Comparison of ENCODE assay signal across 19 cellular contexts in genomic region chrX:65493431-65493830, GRCh38. TPM values are rescaled to one million over a fixed set of nuclear protein-coding genes. Genes with fewer than 3 reads are reported as not detected.
DNase-seq lines count a peak whose midpoint lies in the region; ATAC-seq, FAIRE-seq and TF ChIP-seq lines count a peak whose summit lies in the region.
"Had no signal": no experiment of that assay in that cellular context is flagged by ENCODE, and none has a peak within 500 bp of the region (broad histone marks: within the 10 kb centered on the region; RNA-seq: fewer than 3 reads in every experiment).

No MANE protein-coding gene starts in this region.

- no peaks in the 10 kb centered on the region for H3F3A ChIP-seq in neural progenitor cell (ENCODE audit: low read depth)

- TF ChIP-seq RAD21 in H1 (IDR thresholded peaks at IDR 0.05 in 1 of 2, conservative IDR thresholded peaks at IDR 0.05 in 1 of 2; ENCODE audit: low read depth in 2 of 2, low read length in 2 of 2) = no peak

- H3K36me3 Mint-ChIP-seq in neural progenitor cell = no peaks in the 10 kb centered on the region
- no peaks in the 10 kb centered on the region for H3K36me3 Mint-ChIP-seq in activated naive CD4-positive, alpha-beta T cell treated with anti-CD3 and anti-CD28 coated beads, Interleukin-2, amount 10 ng/mL, durations not matched to agents 7 days and 5 days
- H3K36me3 Mint-ChIP-seq: CD4-positive, alpha-beta memory T cell had no signal

- H3K9me3 Mint-ChIP-seq in neural progenitor cell = no peaks in the 10 kb centered on the region
- no peaks in the 10 kb centered on the region for H3K9me3 Mint-ChIP-seq in activated naive CD4-positive, alpha-beta T cell treated with anti-CD3 and anti-CD28 coated beads, Interleukin-2, amount 10 ng/mL, durations not matched to agents 7 days and 5 days
- H3K9me3 Mint-ChIP-seq: CD4-positive, alpha-beta memory T cell had no signal

- CTCF ChIA-PET in H1 (lab: Charles Lee; ENCODE audit: partially characterized antibody) = no interaction called here
- CTCF ChIA-PET in activated naive CD4-positive, alpha-beta T cell treated with anti-CD3 and anti-CD28 coated beads, Interleukin-2, amount 10 ng/mL, durations not matched to agents 7 days and 5 days (lab: Charles Lee) = no interaction called here

- no peaks in the 10 kb centered on the region for H3K23me2 ChIP-seq in H1 (ENCODE audit: low read depth, low read length)

- H2BK15ac ChIP-seq in H1 (ENCODE audit: low read length) = no peak overlapping the region

- H3K36me3 ChIP-seq in HUES48 (ENCODE audit: control insufficient read depth, insufficient read depth, low read length) (no peaks in the 10 kb centered on the region), H1 (ENCODE audit: control insufficient read depth in 2 of 4, insufficient read depth in 4 of 4, low read length in 3 of 4) (no peaks in the 10 kb centered on the region), neural progenitor cell (no peaks in the 10 kb centered on the region)

- no peaks in the 10 kb centered on the region for H3K27me3 ChIP-seq in HUES48 (ENCODE audit: control insufficient read depth, insufficient read depth, low read length)
- no peaks in the 10 kb centered on the region for H3K27me3 ChIP-seq in H1 (replicated peaks in 1 of 4; ENCODE audit: control insufficient read depth in 3 of 4, extremely low read depth in 1 of 4, insufficient read depth in 3 of 4, low read length in 3 of 4)
- H3K27me3 ChIP-seq in neural progenitor cell = no peaks in the 10 kb centered on the region

- no peaks in the 10 kb centered on the region for H3K79me1 ChIP-seq in H1 (ENCODE audit: low read depth, low read length)

- no peak overlapping the region for H4K91ac ChIP-seq in H1 (replicated peaks; ENCODE audit: insufficient read length, low read length)

- H3K4me3 ChIP-seq in HUES48 (ENCODE audit: low read depth, low read length) (no peak overlapping the region), H1 (ENCODE audit: extremely low read depth in 1 of 4, insufficient read depth in 2 of 4, low read depth in 3 of 4, low read length in 4 of 4) (no peak overlapping the region), neural progenitor cell (no peak overlapping the region)

- H3K27me3 Mint-ChIP-seq in neural progenitor cell (ENCODE audit: insufficient read depth, low read depth) = peaks cover 3% of the 10 kb centered on the region
- H3K27me3 Mint-ChIP-seq in activated naive CD4-positive, alpha-beta T cell treated with anti-CD3 and anti-CD28 coated beads, Interleukin-2, amount 10 ng/mL, durations not matched to agents 7 days and 5 days = no peaks in the 10 kb centered on the region
- H3K27me3 Mint-ChIP-seq: CD4-positive, alpha-beta memory T cell had no signal

- no peak overlapping the region for H2AK5ac ChIP-seq in H1 (ENCODE audit: low read depth, low read length)

- H3K79me2 ChIP-seq in H1 (ENCODE audit: control insufficient read depth in 1 of 2, insufficient read depth in 2 of 2, low read length in 2 of 2) (no peaks in the 10 kb centered on the region), neural progenitor cell (ENCODE audit: low read depth) (no peaks in the 10 kb centered on the region)

- H4K20me1 ChIP-seq in H1 (replicated peaks in 1 of 2; ENCODE audit: control insufficient read depth in 1 of 2, insufficient read depth in 2 of 2, low read length in 2 of 2) (no peaks in the 10 kb centered on the region), neural progenitor cell (ENCODE audit: low read depth) (no peaks in the 10 kb centered on the region)

- FAIRE-seq in H1 (lab: Jason Lieb, UNC) = peak; percentile 70
- FAIRE-seq: G401.6, GM12892 had no signal

- no peak for ATAC-seq in GM18861 (IDR thresholded peaks at IDR 0.05; ENCODE audit: unreplicated experiment)
- ATAC-seq: HCT116 had no signal

- H3K4me1 ChIP-seq in HUES48 (ENCODE audit: control insufficient read depth, insufficient read depth, low read length) (peaks cover 13% of the 10 kb centered on the region), H1 (replicated peaks in 1 of 4; ENCODE audit: control insufficient read depth in 3 of 4, insufficient read depth in 4 of 4, low read length in 3 of 4) (no peaks in the 10 kb centered on the region; a peak in 2 of 7 replicates), neural progenitor cell (peaks cover 7% of the 10 kb centered on the region)

- H3K9ac ChIP-seq in HUES48 (ENCODE audit: low read depth, low read length) = no peak overlapping the region
- no peak overlapping the region for H3K9ac ChIP-seq in H1 (replicated peaks in 1 of 4; ENCODE audit: extremely low read depth in 1 of 4, low read depth in 3 of 4, low read length in 3 of 4)
- H3K9ac ChIP-seq in neural progenitor cell = no peak overlapping the region

- H4K5ac ChIP-seq in H1 (ENCODE audit: insufficient read length, low read depth, low read length) = no peak overlapping the region

- no peak overlapping the region for H2BK20ac ChIP-seq in H1 (ENCODE audit: low read length)

- no peak overlapping the region for H2BK120ac ChIP-seq in H1 (replicated peaks; ENCODE audit: low read depth, low read length)

- no peak overlapping the region for H2BK5ac ChIP-seq in H1 (ENCODE audit: low read depth, low read length)

- no peaks in the 10 kb centered on the region for H3K4me1 Mint-ChIP-seq in neural progenitor cell
- H3K4me1 Mint-ChIP-seq in activated naive CD4-positive, alpha-beta T cell treated with anti-CD3 and anti-CD28 coated beads, Interleukin-2, amount 10 ng/mL, durations not matched to agents 7 days and 5 days = no peaks in the 10 kb centered on the region
- H3K4me1 Mint-ChIP-seq: CD4-positive, alpha-beta memory T cell had no signal

- WGBS in H1 (ENCODE audit: extremely low coverage in 1 of 2, insufficient coverage in 1 of 2, insufficient read length in 1 of 2, insufficient replicate concordance in 2 of 2, low coverage in 1 of 2, low lambda C conversion rate in 2 of 2, missing lambda C conversion rate in 1 of 2), 2 experiments = 83% methylated on average over 1 of the region's 1 CpG; no CpG with 5 or more reads in 1 of the 2 experiments

- TF ChIP-seq POLR2A in H1 (IDR thresholded peaks at IDR 0.05; ENCODE audit: control extremely low read depth in 1 of 2, low read depth in 2 of 2, low read length in 2 of 2) = no peak

- no peak overlapping the region for H3K27ac Mint-ChIP-seq in neural progenitor cell
- H3K27ac Mint-ChIP-seq in activated naive CD4-positive, alpha-beta T cell treated with anti-CD3 and anti-CD28 coated beads, Interleukin-2, amount 10 ng/mL, durations not matched to agents 7 days and 5 days = no peak overlapping the region
- H3K27ac Mint-ChIP-seq: CD4-positive, alpha-beta memory T cell had no signal

- TF ChIP-seq EP300 in H1 (IDR thresholded peaks at IDR 0.05; ENCODE audit: borderline replicate concordance in 1 of 2, low read depth in 2 of 2, low read length in 2 of 2) = no peak

- no peak overlapping the region for H3K18ac ChIP-seq in H1 (ENCODE audit: extremely low read depth, low read length)

- intact Hi-C loops in cardiac septum (cut with DNase I) = no loop called here

- no peak overlapping the region for H3K56ac ChIP-seq in H1 (replicated peaks; ENCODE audit: insufficient read length, low read depth, low read length)

- no peak overlapping the region for H3K4ac ChIP-seq in H1 (replicated peaks; ENCODE audit: insufficient read length, low read depth, low read length)

- H3K27ac ChIP-seq in HUES48 (ENCODE audit: low read depth, low read length) (peak overlapping the region; percentile 3), H1 (ENCODE audit: low read depth, low read length) (no peak overlapping the region), neural progenitor cell (no peak overlapping the region)

- no peak overlapping the region for H2BK12ac ChIP-seq in H1 (ENCODE audit: low read depth, low read length)

- H3K4me3 Mint-ChIP-seq in neural progenitor cell = no peak overlapping the region
- no peak overlapping the region for H3K4me3 Mint-ChIP-seq in activated naive CD4-positive, alpha-beta T cell treated with anti-CD3 and anti-CD28 coated beads, Interleukin-2, amount 10 ng/mL, durations not matched to agents 7 days and 5 days
- H3K4me3 Mint-ChIP-seq: CD4-positive, alpha-beta memory T cell had no signal

- H3K23ac ChIP-seq in H1 (ENCODE audit: insufficient read length) = no peak overlapping the region

- H4K8ac ChIP-seq in H1 (ENCODE audit: extremely low read depth, insufficient read depth, low read length) = no peak overlapping the region

- no peak overlapping the region for H3K14ac ChIP-seq in H1 (ENCODE audit: insufficient read length)

- H2AFZ ChIP-seq in H1 (ENCODE audit: low read length) (no peak overlapping the region), neural progenitor cell (replicated peaks) (no peak overlapping the region)

- TF ChIP-seq CTCF in H1 (IDR thresholded peaks at IDR 0.05; ENCODE audit: control extremely low read depth in 1 of 3, insufficient read depth in 1 of 3, low read depth in 1 of 3, low read length in 3 of 3) (no peak), neural progenitor cell (IDR thresholded peaks at IDR 0.05) (no peak)

- H3K9me3 ChIP-seq in HUES48 (ENCODE audit: control insufficient read depth, insufficient read depth, low read length) (peaks cover 19% of the 10 kb centered on the region), H1 (ENCODE audit: insufficient read depth in 2 of 2, low read depth in 1 of 2, low read length in 1 of 2) (no peaks in the 10 kb centered on the region), neural progenitor cell (ENCODE audit: low read depth) (no peaks in the 10 kb centered on the region)

- POLR2A ChIA-PET in H1 (lab: Charles Lee; ENCODE audit: partially characterized antibody) = interaction anchor here (1.1 to 1.3 kb wide), 2 partner anchors 10 to 30 kb away, joined by 3 to 4 read pairs; no protein-coding TSS in a partner anchor

- DNase-seq in ELF-1 (ENCODE audit: low read depth, low spot score) = peak; percentile 51
- DNase-seq in H1 (ENCODE audit: low read depth in 1 of 2, low spot score in 2 of 2) = no peak
- DNase-seq in neural progenitor cell (ENCODE audit: low spot score) = peak; percentile 15
- DNase-seq in activated naive CD4-positive, alpha-beta T cell treated with anti-CD3 and anti-CD28 coated beads, Interleukin-2, amount 10 ng/mL, durations not matched to agents 7 days and 5 days = no peak
- DNase-seq in cardiac septum (ENCODE audit: low spot score) = no peak
- DNase-seq: 8988T; C1 segment of cervical spinal cord; Calu3; CD4-positive, alpha-beta memory T cell; COR-L47; DMS53; DMS79 treated with DMSO at 0.1 percent for 48 hours; GOT3; H7 had no signal

- H3K4me2 ChIP-seq in H1 (ENCODE audit: insufficient read depth in 1 of 2, low read depth in 2 of 2, low read length in 2 of 2) (no peak overlapping the region), neural progenitor cell (no peak overlapping the region)

RNA-seq across cellular contexts. Expression of gene LAS1L, which starts 41.2 kb away (rescaled TPM):
- 61.6 and 65.0 TPM in 2 replicates for total RNA-seq in H1 (2021; fragmentation: NEBNext Ultra II Directional; extraction: Animal tissue kit (Norgen Biotek cat#: 25700))
- polyA plus RNA-seq in H1 (2011; rRNA removed) = 39.5 and 49.4 TPM in 2 replicates
- polyA plus RNA-seq in H1 (2011; cell fraction: cytosol; rRNA removed) = 70.3 TPM
- polyA plus RNA-seq in H1 (2011; cell fraction: nucleus; rRNA removed) = 50.5 TPM
- 55.4 to 71.4 TPM (median 69.2 TPM) in 4 replicates for polyA plus RNA-seq in H1 (2012, experiment 1 of 2)
- 33.5 TPM for polyA plus RNA-seq in H1 (2012, experiment 2 of 2)
- polyA plus RNA-seq in H1 (2013, experiment 1 of 2) = 30.4 TPM
- 30.8 TPM for polyA plus RNA-seq in H1 (2013, experiment 2 of 2)
- polyA minus RNA-seq in H1 (2011; rRNA and poly(A)+ RNA removed) = 37.3 and 44.5 TPM in 2 replicates
- polyA minus RNA-seq in H1 (2011; cell fraction: cytosol; rRNA and poly(A)+ RNA removed) = 21.1 TPM
- 27.1 TPM for polyA minus RNA-seq in H1 (2011; cell fraction: nucleus; rRNA and poly(A)+ RNA removed)
- total RNA-seq in neural progenitor cell (ENCODE audit: low replicate concordance) (45.9 and 56.2 TPM in 2 replicates), cardiac septum (17.7 TPM)

Comparison
In these comparisons a context has a peak if more than half of its experiments do, and no peak if none do; other contexts are left out.
1. DNase-seq: peak in ELF-1 (single experiment) and neural progenitor cell (single experiment); none in H1 (0 of 2), activated naive CD4-positive, alpha-beta T cell treated with anti-CD3 and anti-CD28 coated beads, Interleukin-2, amount 10 ng/mL, durations not matched to agents 7 days and 5 days (single experiment) and cardiac septum (single experiment).